ENCODE assay signal across 16 cellular contexts in genomic region chrX:74049126-74049525, GRCh38.
DNase-seq lines count a peak whose midpoint lies in the region; ATAC-seq and TF ChIP-seq lines count a peak whose summit lies in the region.
"Had no signal": no experiment of that assay in that cellular context is flagged by ENCODE, and none has a peak within 500 bp of the region (broad histone marks: within the 10 kb centered on the region; RNA-seq: fewer than 3 reads in every experiment).

No MANE protein-coding gene starts in this region.

- H3K4me1 Mint-ChIP-seq in activated CD4-positive, alpha-beta memory T cell treated with anti-CD3 and anti-CD28 coated beads for 36 hours (ENCODE audit: low read depth), result no peaks in the 10 kb centered on the region
- H3K4me1 Mint-ChIP-seq: CD4-positive, alpha-beta memory T cell; GM23338; H9 had no signal

- CTCF ChIA-PET in IMR-90 (lab: Yijun Ruan, JAX), result no interaction called here
- CTCF ChIA-PET in activated CD4-positive, alpha-beta memory T cell treated with anti-CD3 and anti-CD28 coated beads for 36 hours (lab: Charles Lee), result interaction anchor here (0.6 kb wide), 1 partner anchor 298 kb away, joined by 3 read pairs; no protein-coding TSS in a partner anchor

- H2AK9ac ChIP-seq in IMR-90 (replicated peaks; ENCODE audit: low read depth, low read length, poor library complexity), result no peak overlapping the region

- TF ChIP-seq POLR2A in IMR-90 (IDR thresholded peaks at IDR 0.05; ENCODE audit: low read depth, low read length), result no peak

- H3K56ac ChIP-seq in IMR-90 (ENCODE audit: extremely low read depth, insufficient read depth, low read length), result no peak overlapping the region

- H3K4me3 ChIP-seq in IMR-90 (ENCODE audit: insufficient read depth, low read depth, low read length) (no peak overlapping the region), SJCRH30 (no peak overlapping the region), trophoblast cell (ENCODE audit: low read depth, low read length) (no peak overlapping the region)
- H3K4me3 ChIP-seq: GM23338 had no signal

- H3K4me2 ChIP-seq in IMR-90 (ENCODE audit: low read depth, low read length) (no peak overlapping the region), trophoblast cell (ENCODE audit: low read length) (no peak overlapping the region)
- H3K4me2 ChIP-seq: GM23338 had no signal

- intact Hi-C loops in IMR-90 (cut with micrococcal nuclease), result no loop called here
- intact Hi-C loops in activated CD4-positive, alpha-beta memory T cell treated with anti-CD3 and anti-CD28 coated beads for 36 hours (cut with micrococcal nuclease), result no loop called here

- POLR2A ChIA-PET in IMR-90 (lab: Charles Lee; ENCODE audit: unreplicated experiment), result no interaction called here
- POLR2A ChIA-PET in activated CD4-positive, alpha-beta memory T cell treated with anti-CD3 and anti-CD28 coated beads for 36 hours (lab: Charles Lee), result no interaction called here

- no peak overlapping the region for H3K27ac Mint-ChIP-seq in activated CD4-positive, alpha-beta memory T cell treated with anti-CD3 and anti-CD28 coated beads for 36 hours
- H3K27ac Mint-ChIP-seq: CD4-positive, alpha-beta memory T cell; GM23338; HFFc6 had no signal

- H2BK120ac ChIP-seq in IMR-90 (ENCODE audit: low read depth, low read length), result no peak overlapping the region
- H2BK120ac ChIP-seq in trophoblast cell (ENCODE audit: insufficient read depth, low read length, poor library complexity), result peak overlapping the region; percentile 46

- H2AK5ac ChIP-seq in IMR-90 (ENCODE audit: low read depth, low read length), result no peak overlapping the region
- no peak overlapping the region for H2AK5ac ChIP-seq in trophoblast cell (ENCODE audit: low read length)

- H2BK5ac ChIP-seq in IMR-90 (ENCODE audit: low read depth, low read length, poor library complexity, severe bottlenecking), result no peak overlapping the region
- H2BK5ac ChIP-seq in trophoblast cell (ENCODE audit: low read depth, low read length, poor library complexity), result peak overlapping the region; percentile 33

- no peak for TF ChIP-seq RAD21 in IMR-90 (IDR thresholded peaks at IDR 0.05; ENCODE audit: low read length)

- no peak overlapping the region for H2BK20ac ChIP-seq in IMR-90 (ENCODE audit: low read depth, low read length)

- H4K8ac ChIP-seq in IMR-90 (ENCODE audit: low read depth in 2 of 2, low read length in 2 of 2) (no peak overlapping the region), trophoblast cell (ENCODE audit: low read depth, low read length) (peak overlapping the region; percentile 30)

- no peaks in the 10 kb centered on the region for H3K9me1 ChIP-seq in IMR-90 (ENCODE audit: insufficient read depth, low read length)

- no peak overlapping the region for H2BK15ac ChIP-seq in IMR-90 (ENCODE audit: low read depth, low read length)

- H3K79me1 ChIP-seq in IMR-90 (ENCODE audit: low read depth in 1 of 2, low read length in 2 of 2), result no peaks in the 10 kb centered on the region
- peaks cover 5% of the 10 kb centered on the region for H3K79me1 ChIP-seq in trophoblast cell (ENCODE audit: low read length)

- in situ Hi-C loops in IMR-90 (cut with MboI; ENCODE audit: low sequenced_read_pairs), result no loop called here

- H3K9me3 ChIP-seq in IMR-90 (ENCODE audit: control insufficient read depth, insufficient read depth, low read length), result peaks cover 4% of the 10 kb centered on the region
- no peaks in the 10 kb centered on the region for H3K9me3 ChIP-seq in SJCRH30 (replicated peaks)
- no peaks in the 10 kb centered on the region for H3K9me3 ChIP-seq in trophoblast cell (ENCODE audit: insufficient read depth, low read depth, low read length)
- H3K9me3 ChIP-seq: Caco-2 had no signal

- TF ChIP-seq CTCF in IMR-90 (conservative IDR thresholded peaks at IDR 0.05; ENCODE audit: low read depth, low read length), result no peak

- dilution Hi-C loops in IMR-90 (cut with HindIII; ENCODE audit: low sequenced_read_pairs, unreplicated experiment), result no loop called here

- peaks cover 2% of the 10 kb centered on the region for H3K36me3 Mint-ChIP-seq in activated CD4-positive, alpha-beta memory T cell treated with anti-CD3 and anti-CD28 coated beads for 36 hours

- ATAC-seq in IMR-90 (ENCODE audit: low read depth), result no peak
- no peak for ATAC-seq in HG03196 (IDR thresholded peaks at IDR 0.05; ENCODE audit: unreplicated experiment)
- ATAC-seq: GM23338, HCT116 had no signal

- no peak overlapping the region for H4K91ac ChIP-seq in IMR-90 (ENCODE audit: insufficient read depth, low read depth, low read length)
- no peak overlapping the region for H4K91ac ChIP-seq in trophoblast cell (ENCODE audit: low read depth, low read length)

- no peaks in the 10 kb centered on the region for H3K79me2 ChIP-seq in trophoblast cell (ENCODE audit: control insufficient read depth, insufficient read depth, low read length, poor library complexity)

- no peaks in the 10 kb centered on the region for H3K27me3 Mint-ChIP-seq in activated CD4-positive, alpha-beta memory T cell treated with anti-CD3 and anti-CD28 coated beads for 36 hours
- H3K27me3 Mint-ChIP-seq: CD4-positive, alpha-beta memory T cell had no signal

- peak overlapping the region; percentile 36 for H4K12ac ChIP-seq in trophoblast cell (ENCODE audit: low read depth, low read length)

- peaks cover 6% of the 10 kb centered on the region for H3K9me3 Mint-ChIP-seq in activated CD4-positive, alpha-beta memory T cell treated with anti-CD3 and anti-CD28 coated beads for 36 hours
- H3K9me3 Mint-ChIP-seq: HFFc6 had no signal

- H3K4ac ChIP-seq in IMR-90 (ENCODE audit: low read depth, low read length) (no peak overlapping the region), trophoblast cell (ENCODE audit: low read depth, low read length) (no peak overlapping the region)

- H3K9ac ChIP-seq in IMR-90 (ENCODE audit: low read depth, low read length) (no peak overlapping the region), trophoblast cell (ENCODE audit: low read length) (no peak overlapping the region)

- H3K27ac ChIP-seq in IMR-90 (ENCODE audit: insufficient read depth, low read length), result no peak overlapping the region
- peak overlapping the region; percentile 18; the same call in 1 of the 2 replicates for H3K27ac ChIP-seq in SJCRH30
- peak overlapping the region; percentile 27 for H3K27ac ChIP-seq in trophoblast cell (ENCODE audit: low read depth, low read length)

- H3K4me1 ChIP-seq in IMR-90 (ENCODE audit: control insufficient read depth, insufficient read depth, low read length) (no peaks in the 10 kb centered on the region), SJCRH30 (peaks cover 5% of the 10 kb centered on the region; the same call in 1 of the 2 replicates), trophoblast cell (ENCODE audit: control insufficient read depth in 1 of 2, insufficient read depth in 2 of 2, low read length in 2 of 2) (peaks cover 6 to 11% of the 10 kb centered on the region in 2 experiments)
- H3K4me1 ChIP-seq: Caco-2 had no signal

- H2BK12ac ChIP-seq in trophoblast cell (ENCODE audit: low read length), result no peak overlapping the region

- H3K23ac ChIP-seq in IMR-90 (ENCODE audit: low read depth, low read length) (no peak overlapping the region), trophoblast cell (ENCODE audit: low read length) (no peak overlapping the region)

- H3K14ac ChIP-seq in IMR-90 (replicated peaks; ENCODE audit: low read depth, low read length) (no peak overlapping the region), trophoblast cell (ENCODE audit: low read length) (no peak overlapping the region)

- H2AFZ ChIP-seq in IMR-90 (replicated peaks; ENCODE audit: low read length, poor library complexity) (peak overlapping the region; percentile 51), trophoblast cell (ENCODE audit: insufficient read depth, low read length, poor library complexity) (no peak overlapping the region)
- H2AFZ ChIP-seq: GM23338 had no signal

- no peak overlapping the region for H4K5ac ChIP-seq in IMR-90 (ENCODE audit: low read depth, low read length)

- H4K20me1 ChIP-seq in IMR-90 (ENCODE audit: insufficient read depth, low read length), result no peaks in the 10 kb centered on the region

- H3K18ac ChIP-seq in IMR-90 (ENCODE audit: low read depth, low read length) (no peak overlapping the region), trophoblast cell (ENCODE audit: low read length) (no peak overlapping the region)

- no peak overlapping the region for H3K4me3 Mint-ChIP-seq in activated CD4-positive, alpha-beta memory T cell treated with anti-CD3 and anti-CD28 coated beads for 36 hours
- H3K4me3 Mint-ChIP-seq: CD4-positive, alpha-beta memory T cell; GM23338; H9; HFFc6 had no signal

- H3K36me3 ChIP-seq in IMR-90 (ENCODE audit: control insufficient read depth, insufficient read depth, low read length) (no peaks in the 10 kb centered on the region), SJCRH30 (no peaks in the 10 kb centered on the region), trophoblast cell (ENCODE audit: control insufficient read depth in 1 of 2, insufficient read depth in 2 of 2, low read length in 2 of 2) (peaks cover 0 to 4% of the 10 kb centered on the region in 2 experiments)

- BruUV-seq in IMR-90 (replicated peaks; lab: Mats Ljungman, UMichigan), result no TSS peak

- DNase-seq in IMR-90 (no peak), SJCRH30 (peak; percentile 12 to 47), trophoblast cell (peak; percentile 14 to 54), NCI-H1417 treated with DMSO at 0.1 percent for 48 hours (lab: John Stamatoyannopoulos, UW) (no peak)
- no peak for DNase-seq in activated CD4-positive, alpha-beta memory T cell treated with anti-CD3 and anti-CD28 coated beads for 36 hours
- DNase-seq: C1 segment of cervical spinal cord; Caco-2; CD4-positive, alpha-beta memory T cell; DMS153; DND-41; GDM1; H9; HFFc6 had no signal

- peaks cover 4% of the 10 kb centered on the region for H3K27me3 ChIP-seq in IMR-90 (ENCODE audit: control insufficient read depth, insufficient read depth, low read length)
- H3K27me3 ChIP-seq in SJCRH30, result no peaks in the 10 kb centered on the region
- H3K27me3 ChIP-seq in trophoblast cell (ENCODE audit: insufficient read depth, low read length), result no peaks in the 10 kb centered on the region

TF ChIP-seq in IMR-90, 13 proteins besides CTCF, POLR2A, EP300 and RAD21 (continues in another document):
- TF ChIP-seq USF2 (IDR thresholded peaks at IDR 0.05; ENCODE audit: low read depth, low read length), result no peak
- TF ChIP-seq MAZ (IDR thresholded peaks at IDR 0.05; ENCODE audit: borderline replicate concordance, low read depth, low read length), result no peak
- TF ChIP-seq FOS (IDR thresholded peaks at IDR 0.05; ENCODE audit: low read depth, low read length), result no peak
- no peak for TF ChIP-seq CHD1 (IDR thresholded peaks at IDR 0.05; ENCODE audit: low read depth, low read length)
- no peak for TF ChIP-seq BHLHE40 (IDR thresholded peaks at IDR 0.05; ENCODE audit: low read depth, low read length)
- no peak for TF ChIP-seq RFX5 (IDR thresholded peaks at IDR 0.05; ENCODE audit: low read depth, low read length)
- TF ChIP-seq CEBPB (IDR thresholded peaks at IDR 0.05; ENCODE audit: low read depth, low read length), result no peak

Comparison
In these comparisons a context has a peak if more than half of its experiments do, and no peak if none do; other contexts are left out.
1. DNase-seq: peak in SJCRH30 (2 of 2) and trophoblast cell (2 of 2); none in IMR-90 (single experiment), activated CD4-positive, alpha-beta memory T cell treated with anti-CD3 and anti-CD28 coated beads for 36 hours (single experiment) and NCI-H1417 treated with DMSO at 0.1 percent for 48 hours (single experiment).